ENCODE assay signal across 17 cellular contexts in genomic region chr15:73570355-73571032, GRCh38.
DNase-seq lines count a peak whose midpoint lies in the region; ATAC-seq, FAIRE-seq and TF ChIP-seq lines count a peak whose summit lies in the region.
"Had no signal": no experiment of that assay in that cellular context is flagged by ENCODE, and none has a peak within 500 bp of the region (broad histone marks: within the 10 kb centered on the region; RNA-seq: fewer than 3 reads in every experiment).

No MANE protein-coding gene starts in this region.

- H3K27ac ChIP-seq in body of pancreas (peak overlapping the region in 1 of 4 donors; percentile 23), small intestine (ENCODE audit: low read depth in 1 of 2, low read length in 1 of 2) (no peak overlapping the region)
- H3K27ac ChIP-seq: epithelial cell of prostate, foreskin keratinocyte, ovary, PC-9 had no signal

- no peak for ATAC-seq in stimulated activated naive CD8-positive, alpha-beta T cell treated with anti-CD3 and anti-CD28 coated beads, Interleukin-15, amount 100 ng/mL, for 72 hours
- no peak for ATAC-seq in stimulated activated naive CD8-positive, alpha-beta T cell treated with anti-CD3 and anti-CD28 coated beads, Interleukin-15, Interleukin-2, amounts not matched to agents 100 U/mL and 50 U/mL, for 24 hours
- ATAC-seq in body of pancreas (peak; percentile 38), GM21786 (IDR thresholded peaks at IDR 0.05; ENCODE audit: unreplicated experiment) (no peak), HG03378 (IDR thresholded peaks at IDR 0.05; ENCODE audit: unreplicated experiment) (no peak)
- ATAC-seq: foreskin keratinocyte had no signal

- no peaks in the 10 kb centered on the region for H3K9me3 Mint-ChIP-seq in stimulated activated naive CD8-positive, alpha-beta T cell treated with anti-CD3 and anti-CD28 coated beads, Interleukin-15, amount 100 ng/mL, for 72 hours
- no peaks in the 10 kb centered on the region for H3K9me3 Mint-ChIP-seq in nephron

- TF ChIP-seq CTCF in body of pancreas (IDR thresholded peaks at IDR 0.05), result no peak
- no peak for TF ChIP-seq CTCF in nephron (IDR thresholded peaks at IDR 0.05; ENCODE audit: unreplicated experiment in 3 of 3)

- peaks cover 27% of the 10 kb centered on the region for H3K4me1 ChIP-seq in body of pancreas
- peaks cover 4 to 8% of the 10 kb centered on the region in 2 donors for H3K4me1 ChIP-seq in small intestine (ENCODE audit: control insufficient read depth in 2 of 2, insufficient read depth in 1 of 2, low read depth in 1 of 2, low read length in 1 of 2)

- H3K9me3 ChIP-seq in body of pancreas (no peaks in the 10 kb centered on the region), small intestine (ENCODE audit: control insufficient read depth, low read depth) (no peaks in the 10 kb centered on the region)
- H3K9me3 ChIP-seq: ovary, thyroid gland had no signal

- H3K4me1 Mint-ChIP-seq in stimulated activated naive CD8-positive, alpha-beta T cell treated with anti-CD3 and anti-CD28 coated beads, Interleukin-15, amount 100 ng/mL, for 72 hours, result peaks cover 6% of the 10 kb centered on the region
- H3K4me1 Mint-ChIP-seq in nephron, result peaks cover 29% of the 10 kb centered on the region

- peaks cover 10 to 13% of the 10 kb centered on the region in 2 donors for H3K36me3 ChIP-seq in body of pancreas (replicated peaks in 1 of 2; ENCODE audit: insufficient read depth in 1 of 2, low read depth in 2 of 2)
- peaks cover 11 to 30% of the 10 kb centered on the region in 2 donors for H3K36me3 ChIP-seq in small intestine (ENCODE audit: control insufficient read depth in 2 of 2, insufficient read depth in 2 of 2, low read length in 2 of 2)
- H3K36me3 ChIP-seq: ovary had no signal

- H3K27me3 ChIP-seq in body of pancreas, result no peaks in the 10 kb centered on the region
- no peaks in the 10 kb centered on the region for H3K27me3 ChIP-seq in small intestine (ENCODE audit: control insufficient read depth in 2 of 2, insufficient read depth in 2 of 2, low read length in 2 of 2)
- H3K27me3 ChIP-seq: foreskin keratinocyte, ovary, thyroid gland had no signal

- WGBS in body of pancreas, 2 donors, result 61 to 69% methylated on average over 7 of the region's 7 CpGs
- WGBS in small intestine, 3 donors, result 74 to 90% (median 89%) methylated on average over 7 of the region's 7 CpGs

- H3K36me3 Mint-ChIP-seq in nephron (ENCODE audit: low read depth), result peaks cover 58% of the 10 kb centered on the region

- no peak overlapping the region for H3K4me3 Mint-ChIP-seq in stimulated activated naive CD8-positive, alpha-beta T cell treated with anti-CD3 and anti-CD28 coated beads, Interleukin-15, amount 100 ng/mL, for 72 hours
- no peak overlapping the region for H3K4me3 Mint-ChIP-seq in nephron

- TF ChIP-seq POLR2A in body of pancreas (IDR thresholded peaks at IDR 0.05), result no peak

- FAIRE-seq in small intestine (lab: Jason Lieb, UNC), result no peak
- FAIRE-seq: islet of Langerhans had no signal

- no peaks in the 10 kb centered on the region for H3K27me3 Mint-ChIP-seq in stimulated activated naive CD8-positive, alpha-beta T cell treated with anti-CD3 and anti-CD28 coated beads, Interleukin-15, amount 100 ng/mL, for 72 hours
- no peaks in the 10 kb centered on the region for H3K27me3 Mint-ChIP-seq in nephron (ENCODE audit: low read depth)

- H3K4me3 ChIP-seq in body of pancreas, result no peak overlapping the region
- H3K4me3 ChIP-seq in small intestine (ENCODE audit: low read depth in 1 of 2, low read length in 2 of 2), result no peak overlapping the region
- H3K4me3 ChIP-seq: ovary, PC-9, thyroid gland had no signal

- no peak for DNase-seq in stimulated activated naive CD8-positive, alpha-beta T cell treated with anti-CD3 and anti-CD28 coated beads, Interleukin-15, amount 100 ng/mL, for 72 hours
- DNase-seq in stimulated activated naive CD8-positive, alpha-beta T cell treated with anti-CD3 and anti-CD28 coated beads, Interleukin-15, Interleukin-2, amounts not matched to agents 100 U/mL and 50 U/mL, for 24 hours, result no peak
- DNase-seq in body of pancreas, result no peak
- no peak for DNase-seq in small intestine
- DNase-seq: foreskin keratinocyte, H7, hypothalamus, KG1, NCI-H1694 treated with DMSO at 0.1 percent for 48 hours, ovary, PC-9 had no signal

- peak overlapping the region; percentile 4 to 34 for H3K27ac Mint-ChIP-seq in stimulated activated naive CD8-positive, alpha-beta T cell treated with anti-CD3 and anti-CD28 coated beads, Interleukin-15, amount 100 ng/mL, for 72 hours
- peak overlapping the region in 2 of 3 experiments; percentile 1 to 70 for H3K27ac Mint-ChIP-seq in nephron

- intact Hi-C loops in body of pancreas (cut with DNase I), result no loop called here
